ENCODE assay signal across 20 cellular contexts in the genomic region with DNA sequence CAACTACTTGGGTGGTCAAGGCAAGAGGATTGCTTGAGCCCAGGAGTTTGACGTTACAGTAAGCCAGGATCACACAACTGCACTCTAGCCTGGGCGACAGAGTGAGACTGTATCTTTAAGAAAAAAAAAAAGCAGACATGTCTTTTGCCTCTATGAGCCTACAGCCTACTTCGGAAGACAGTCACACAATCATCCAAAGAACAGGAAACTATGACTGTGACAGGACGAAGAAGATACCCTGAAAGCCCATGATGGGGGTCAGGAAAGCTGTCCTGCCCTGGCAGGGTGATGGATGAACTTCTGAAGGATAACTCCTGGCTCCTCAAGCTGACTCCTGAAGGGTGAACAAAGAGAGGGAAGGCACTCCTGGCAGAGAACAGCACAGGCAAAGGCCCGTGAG.
"Had no signal": no experiment of that assay in that cellular context is flagged by ENCODE, and none has a peak within 500 bp of the region (broad histone marks: within the 10 kb centered on the region; RNA-seq: fewer than 3 reads in every experiment).

No MANE protein-coding gene starts in this region.

- H3K27ac ChIP-seq: adrenal gland, ascending aorta, brain microvascular endothelial cell, esophagus muscularis mucosa, hepatocyte, neutrophil, pancreas, thyroid gland, upper lobe of right lung had no signal

- H3K27ac Mint-ChIP-seq: activated naive CD8-positive, alpha-beta T cell; effector memory CD8-positive, alpha-beta T cell; natural killer cell treated with Interleukin-12 subunit alpha and Interleukin-12 subunit beta and Interleukin-15 and Interleukin-18, amount 100 ng/mL, for 72 hours had no signal

- H3K27me3 Mint-ChIP-seq: activated naive CD8-positive, alpha-beta T cell had no signal

- H3K9me3 ChIP-seq: adrenal gland, ascending aorta, esophagus muscularis mucosa, neutrophil, pancreas, thyroid gland, upper lobe of right lung had no signal

- H3K27me3 ChIP-seq: adrenal gland, ascending aorta, brain microvascular endothelial cell, pancreas, thyroid gland, upper lobe of right lung had no signal

- H3K4me3 ChIP-seq: adrenal gland, ascending aorta, esophagus muscularis mucosa, hepatocyte, pancreas, thyroid gland, upper lobe of right lung had no signal

- H3K36me3 ChIP-seq: adrenal gland, ascending aorta, brain microvascular endothelial cell, esophagus muscularis mucosa, neutrophil, pancreas, thyroid gland, upper lobe of right lung had no signal

- H3K4me1 ChIP-seq: adrenal gland, pancreas, upper lobe of right lung had no signal

- H3K4me2 ChIP-seq: hepatocyte had no signal

- ATAC-seq: effector memory CD8-positive, alpha-beta T cell; natural killer cell treated with Interleukin-12 subunit alpha and Interleukin-12 subunit beta and Interleukin-15 and Interleukin-18, amount 100 ng/mL, for 72 hours; pancreas; right cardiac atrium; stimulated activated naive CD8-positive, alpha-beta T cell treated with anti-CD3 and anti-CD28 coated beads, Interleukin-15, Interleukin-2, amounts not matched to agents 100 U/mL and 50 U/mL, for 24 hours; upper lobe of right lung had no signal

- H3K36me3 Mint-ChIP-seq: activated naive CD8-positive, alpha-beta T cell; natural killer cell treated with Interleukin-12 subunit alpha and Interleukin-12 subunit beta and Interleukin-15 and Interleukin-18, amount 100 ng/mL, for 72 hours had no signal

- H3K4me3 Mint-ChIP-seq: activated naive CD8-positive, alpha-beta T cell; effector memory CD8-positive, alpha-beta T cell; natural killer cell treated with Interleukin-12 subunit alpha and Interleukin-12 subunit beta and Interleukin-15 and Interleukin-18, amount 100 ng/mL, for 72 hours had no signal

- H3K9me3 Mint-ChIP-seq: effector memory CD8-positive, alpha-beta T cell; natural killer cell treated with Interleukin-12 subunit alpha and Interleukin-12 subunit beta and Interleukin-15 and Interleukin-18, amount 100 ng/mL, for 72 hours had no signal

- DNase-seq: activated CD4-positive, alpha-beta T cell treated with anti-CD3 and anti-CD28 coated beads for 1 hour; activated T-cell treated with anti-CD3 and anti-CD28 coated beads, Interleukin-2, amount 50 U/mL, for 1 hour; adrenal gland; brain microvascular endothelial cell; effector memory CD8-positive, alpha-beta T cell; glutamatergic neuron; pancreas; right cardiac atrium; stimulated activated CD4-positive, alpha-beta T cell treated with anti-CD3 and anti-CD28 coated beads, Interleukin-12 subunit alpha, Interleukin-12 subunit beta, amount 100 ng/mL, for 4 hours; stimulated activated CD4-positive, alpha-beta T cell treated with anti-CD3 and anti-CD28 coated beads, Interleukin-4, amount 100 ng/mL, for 4 hours; stimulated activated naive CD8-positive, alpha-beta T cell treated with anti-CD3 and anti-CD28 coated beads, Interleukin-15, Interleukin-2, amounts not matched to agents 100 U/mL and 50 U/mL, for 24 hours; substantia nigra; thyroid gland; upper lobe of right lung had no signal
